Comparison of ENCODE assay signal across 11 cellular contexts in the genomic region with DNA sequence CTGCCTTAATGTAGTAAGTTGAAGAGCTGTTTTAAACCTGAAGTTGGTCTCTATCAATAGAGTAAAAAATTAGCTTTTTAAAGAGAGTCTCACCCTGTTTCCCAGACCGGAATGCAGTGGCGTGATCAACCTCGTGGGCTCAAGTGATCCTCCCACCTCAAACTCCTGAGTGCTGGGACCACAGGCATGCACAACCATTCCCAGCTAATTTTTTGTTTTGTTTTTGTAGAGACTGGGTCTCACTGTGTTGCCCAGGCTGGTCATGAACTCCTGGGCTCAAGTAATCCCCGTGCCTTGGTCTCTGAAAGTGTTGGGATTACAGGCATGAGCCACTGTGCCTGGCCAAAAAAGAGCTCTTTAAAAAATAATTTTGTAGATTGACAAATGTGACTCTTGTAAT.
"Had no signal": no experiment of that assay in that cellular context is flagged by ENCODE, and none has a peak within 500 bp of the region (broad histone marks: within the 10 kb centered on the region; RNA-seq: fewer than 3 reads in every experiment).

No MANE protein-coding gene starts in this region.

- H3K27me3 ChIP-seq: tibial nerve, vagina had no signal

- H3K27ac ChIP-seq: tibial nerve had no signal

- H3K4me1 Mint-ChIP-seq: activated B cell treated with CpG ODN at 0.5 μM for 24 hours; activated CD4-positive, alpha-beta T cell treated with anti-CD3 and anti-CD28 coated beads, Interleukin-2, amount 10 ng/mL, durations not matched to agents 24 days and 14 days; activated naive CD8-positive, alpha-beta T cell treated with anti-CD3 and anti-CD28 coated beads, Interleukin-2, amount 10 ng/mL, durations not matched to agents 7 days and 5 days; stimulated activated memory B cell treated with anti-CD40 and anti-IgM and Interleukin-4, amounts not matched to agents 10 μg/mL and 1 μg/mL and 100 μg/mL, for 72 hours had no signal

- H3K9me3 ChIP-seq: tibial nerve, vagina had no signal

- H3K36me3 Mint-ChIP-seq: activated naive CD8-positive, alpha-beta T cell treated with anti-CD3 and anti-CD28 coated beads, Interleukin-2, amount 10 ng/mL, durations not matched to agents 7 days and 5 days; stimulated activated memory B cell treated with anti-CD40 and anti-IgM and Interleukin-4, amounts not matched to agents 10 μg/mL and 1 μg/mL and 100 μg/mL, for 72 hours had no signal

- H3K9me3 Mint-ChIP-seq: activated B cell treated with CpG ODN at 0.5 μM for 24 hours; activated CD4-positive, alpha-beta T cell treated with anti-CD3 and anti-CD28 coated beads, Interleukin-2, amount 10 ng/mL, durations not matched to agents 24 days and 14 days; activated naive CD8-positive, alpha-beta T cell treated with anti-CD3 and anti-CD28 coated beads, Interleukin-2, amount 10 ng/mL, durations not matched to agents 7 days and 5 days; activated T-helper 1 cell treated with anti-CD3 and anti-CD28 coated beads, Interleukin-12 subunit alpha, Interleukin-12 subunit beta, Interleukin-2, Interleukin-4 antibody, amounts not matched to agents 30 ng/mL and 10 ng/mL and 1 ng/mL, durations not matched to agents 14 hours and 24 hours and 36 hours; stimulated activated memory B cell treated with anti-CD40 and anti-IgM and Interleukin-4, amounts not matched to agents 10 μg/mL and 1 μg/mL and 100 μg/mL, for 72 hours had no signal

- DNase-seq: activated B cell treated with CpG ODN at 0.5 μM for 24 hours; activated CD4-positive, alpha-beta T cell treated with anti-CD3 and anti-CD28 coated beads, Interleukin-2, amount 10 ng/mL, durations not matched to agents 24 days and 14 days; activated naive CD4-positive, alpha-beta T cell; activated naive CD8-positive, alpha-beta T cell treated with anti-CD3 and anti-CD28 coated beads, Interleukin-2, amount 10 ng/mL, durations not matched to agents 7 days and 5 days; anterior cingulate cortex; hippocampal formation; SW 1271 had no signal

- H3K36me3 ChIP-seq: vagina had no signal

- ATAC-seq: stimulated activated memory B cell treated with anti-CD40 and anti-IgM and Interleukin-4, amounts not matched to agents 10 μg/mL and 1 μg/mL and 100 μg/mL, for 72 hours had no signal

- H3K27ac Mint-ChIP-seq: activated B cell treated with CpG ODN at 0.5 μM for 24 hours; activated CD4-positive, alpha-beta T cell treated with anti-CD3 and anti-CD28 coated beads, Interleukin-2, amount 10 ng/mL, durations not matched to agents 24 days and 14 days; activated naive CD8-positive, alpha-beta T cell treated with anti-CD3 and anti-CD28 coated beads, Interleukin-2, amount 10 ng/mL, durations not matched to agents 7 days and 5 days; activated T-helper 1 cell treated with anti-CD3 and anti-CD28 coated beads, Interleukin-12 subunit alpha, Interleukin-12 subunit beta, Interleukin-2, Interleukin-4 antibody, amounts not matched to agents 30 ng/mL and 10 ng/mL and 1 ng/mL, durations not matched to agents 14 hours and 24 hours and 36 hours; stimulated activated memory B cell treated with anti-CD40 and anti-IgM and Interleukin-4, amounts not matched to agents 10 μg/mL and 1 μg/mL and 100 μg/mL, for 72 hours had no signal

- H3K4me3 Mint-ChIP-seq: activated B cell treated with CpG ODN at 0.5 μM for 24 hours; activated CD4-positive, alpha-beta T cell treated with anti-CD3 and anti-CD28 coated beads, Interleukin-2, amount 10 ng/mL, durations not matched to agents 24 days and 14 days; activated naive CD8-positive, alpha-beta T cell treated with anti-CD3 and anti-CD28 coated beads, Interleukin-2, amount 10 ng/mL, durations not matched to agents 7 days and 5 days; activated T-helper 1 cell treated with anti-CD3 and anti-CD28 coated beads, Interleukin-12 subunit alpha, Interleukin-12 subunit beta, Interleukin-2, Interleukin-4 antibody, amounts not matched to agents 30 ng/mL and 10 ng/mL and 1 ng/mL, durations not matched to agents 14 hours and 24 hours and 36 hours; stimulated activated memory B cell treated with anti-CD40 and anti-IgM and Interleukin-4, amounts not matched to agents 10 μg/mL and 1 μg/mL and 100 μg/mL, for 72 hours had no signal

- H3K4me3 ChIP-seq: tibial nerve, vagina had no signal

- H3K27me3 Mint-ChIP-seq: activated B cell treated with CpG ODN at 0.5 μM for 24 hours; stimulated activated memory B cell treated with anti-CD40 and anti-IgM and Interleukin-4, amounts not matched to agents 10 μg/mL and 1 μg/mL and 100 μg/mL, for 72 hours had no signal
